ENCODE assay signal across 9 cellular contexts in genomic region chr1:145993618-145994390, GRCh38. TPM values are rescaled to one million over a fixed set of nuclear protein-coding genes. Genes with fewer than 3 reads are reported as not detected.
DNase-seq lines count a peak whose midpoint lies in the region; ATAC-seq and TF ChIP-seq lines count a peak whose summit lies in the region.
"Had no signal": no experiment of that assay in that cellular context is flagged by ENCODE, and none has a peak within 500 bp of the region (broad histone marks: within the 10 kb centered on the region; RNA-seq: fewer than 3 reads in every experiment).

No MANE protein-coding gene starts in this region.

- H3K4me3 Mint-ChIP-seq in natural killer cell treated with Interleukin-12 subunit alpha and Interleukin-12 subunit beta and Interleukin-15 and Interleukin-18, amount 100 ng/mL, for 72 hours: peak overlapping the region; percentile 99

- peaks cover 18% of the 10 kb centered on the region; the same call in 1 of the 2 replicates for H4K20me1 ChIP-seq in MM.1S (ENCODE audit: insufficient read depth, low read length)

- H3K4me3 ChIP-seq in BJ (ENCODE audit: low read depth, low read length) (peak overlapping the region; percentile 56), MM.1S (ENCODE audit: low read length) (peak overlapping the region; percentile 85), colonic mucosa (peak overlapping the region; percentile 79)

- H3K4me1 Mint-ChIP-seq in natural killer cell treated with Interleukin-12 subunit alpha and Interleukin-12 subunit beta and Interleukin-15 and Interleukin-18, amount 100 ng/mL, for 72 hours (ENCODE audit: low read depth in 2 of 2): peaks cover 50 to 64% of the 10 kb centered on the region in 2 donors

- CTCF ChIA-PET in BJ (lab: Yijun Ruan, JAX): interaction anchor here (1.3 to 12.4 kb wide), 2 partner anchors 9 to 16 kb away, joined by 6 to 117 read pairs; no protein-coding TSS in a partner anchor

- H3K27ac ChIP-seq in MM.1S (ENCODE audit: low read length) (no peak overlapping the region; the same call in 1 of the 2 replicates), colonic mucosa (peak overlapping the region; percentile 94)

- H3K4me1 ChIP-seq in MM.1S (ENCODE audit: low read length) (peaks cover 36% of the 10 kb centered on the region), colonic mucosa (peaks cover 8% of the 10 kb centered on the region)

- H3K36me3 Mint-ChIP-seq in natural killer cell treated with Interleukin-12 subunit alpha and Interleukin-12 subunit beta and Interleukin-15 and Interleukin-18, amount 100 ng/mL, for 72 hours: peaks cover 39% of the 10 kb centered on the region

- POLR2A ChIA-PET in BJ (lab: Charles Lee): no interaction called here

- H3K4me2 ChIP-seq in MM.1S (ENCODE audit: low read depth, low read length): peak overlapping the region; percentile 89

- no peak for DNase-seq in BJ (ENCODE audit: low read depth)
- DNase-seq in MM.1S: peak; percentile 6
- no peak for DNase-seq in colonic mucosa
- DNase-seq in natural killer cell treated with Interleukin-12 subunit alpha and Interleukin-12 subunit beta and Interleukin-15 and Interleukin-18, amount 100 ng/mL, for 72 hours (ENCODE audit: low spot score): no peak
- no peak for DNase-seq in AG20443 (ENCODE audit: low spot score)

- H3K27ac Mint-ChIP-seq in natural killer cell treated with Interleukin-12 subunit alpha and Interleukin-12 subunit beta and Interleukin-15 and Interleukin-18, amount 100 ng/mL, for 72 hours: peak overlapping the region; percentile 96 to 98

- H3K79me2 ChIP-seq in MM.1S (ENCODE audit: low read length): peaks cover 49% of the 10 kb centered on the region

- no peak overlapping the region for H2AFZ ChIP-seq in MM.1S (ENCODE audit: low read length)

- TF ChIP-seq CTCF in BJ (IDR thresholded peaks at IDR 0.05; ENCODE audit: insufficient read depth, low read depth, low read length) (no peak), MM.1S (IDR thresholded peaks at IDR 0.05; ENCODE audit: low read length) (no peak), colonic mucosa (IDR thresholded peaks at IDR 0.05) (no peak)

- peaks cover 85% of the 10 kb centered on the region for H3F3A ChIP-seq in MM.1S (ENCODE audit: insufficient read depth, low read length)

- no peak for ATAC-seq in natural killer cell treated with Interleukin-12 subunit alpha and Interleukin-12 subunit beta and Interleukin-15 and Interleukin-18, amount 100 ng/mL, for 72 hours
- ATAC-seq in GM21447 (IDR thresholded peaks at IDR 0.05; ENCODE audit: unreplicated experiment) (no peak), HG03469 (IDR thresholded peaks at IDR 0.05; ENCODE audit: unreplicated experiment) (no peak), HG02623 (IDR thresholded peaks at IDR 0.05; ENCODE audit: unreplicated experiment) (no peak)
- ATAC-seq: esophagus mucosa had no signal

- no peaks in the 10 kb centered on the region for H3K9me2 ChIP-seq in MM.1S (replicated peaks; ENCODE audit: insufficient read depth, low read length)

- no peaks in the 10 kb centered on the region for H3K27me3 ChIP-seq in BJ (ENCODE audit: control insufficient read depth, insufficient read depth, low read length)
- H3K27me3 ChIP-seq in MM.1S (replicated peaks; ENCODE audit: insufficient read depth, low read length): no peaks in the 10 kb centered on the region
- H3K27me3 ChIP-seq in colonic mucosa: no peaks in the 10 kb centered on the region

- H3K9me3 ChIP-seq in MM.1S (replicated peaks; ENCODE audit: insufficient read depth, low read length): no peaks in the 10 kb centered on the region
- H3K9me3 ChIP-seq in colonic mucosa: no peaks in the 10 kb centered on the region

- intact Hi-C loops in colonic mucosa (cut with DNase I): no loop called here

- H3K9ac ChIP-seq in MM.1S (ENCODE audit: low read length) (peak overlapping the region; percentile 79; the same call in 1 of the 2 replicates), colonic mucosa (ENCODE audit: low read depth in 2 of 2, low read length in 2 of 2) (peak overlapping the region; percentile 84 to 100)

- H3K36me3 ChIP-seq in BJ (ENCODE audit: control insufficient read depth, insufficient read depth, low read length) (peaks cover 21% of the 10 kb centered on the region), MM.1S (replicated peaks; ENCODE audit: insufficient read depth, low read length) (peaks cover 26% of the 10 kb centered on the region), colonic mucosa (peaks cover 9% of the 10 kb centered on the region)

- H3K27me3 Mint-ChIP-seq in natural killer cell treated with Interleukin-12 subunit alpha and Interleukin-12 subunit beta and Interleukin-15 and Interleukin-18, amount 100 ng/mL, for 72 hours: no peaks in the 10 kb centered on the region

- H3K9me3 Mint-ChIP-seq in natural killer cell treated with Interleukin-12 subunit alpha and Interleukin-12 subunit beta and Interleukin-15 and Interleukin-18, amount 100 ng/mL, for 72 hours: no peaks in the 10 kb centered on the region

RNA-seq across cellular contexts. Expression of gene TXNIP, which starts 2.6 kb away (rescaled TPM):
- polyA plus RNA-seq in BJ (2011; rRNA removed): 212 and 258 TPM in 2 replicates
- 165 and 309 TPM in 2 replicates for polyA minus RNA-seq in BJ (2011; rRNA and poly(A)+ RNA removed)
- total RNA-seq in colonic mucosa: 100 to 1,000 TPM; 302 to 496 TPM
- 100 to 1,000 TPM in 1 of 2 donors, 10 to 100 TPM in 1; 87.8 to 347 TPM for total RNA-seq in natural killer cell treated with Interleukin-12 subunit alpha and Interleukin-12 subunit beta and Interleukin-15 and Interleukin-18, amount 100 ng/mL, for 72 hours

RNA-seq across cellular contexts. Expression of gene HJV, which starts 27.7 kb away (rescaled TPM):
- not detected in 2 replicates for polyA plus RNA-seq in BJ (2011; rRNA removed)
- not detected in 2 replicates for polyA minus RNA-seq in BJ (2011; rRNA and poly(A)+ RNA removed)
- total RNA-seq in colonic mucosa: not detected
- total RNA-seq in natural killer cell treated with Interleukin-12 subunit alpha and Interleukin-12 subunit beta and Interleukin-15 and Interleukin-18, amount 100 ng/mL, for 72 hours: not detected
- total RNA-seq: esophagus mucosa had no signal

RNA-seq across cellular contexts. Expression of gene POLR3GL, which starts 29.3 kb away (rescaled TPM):
- 13.2 and 19.2 TPM in 2 replicates for polyA plus RNA-seq in BJ (2011; rRNA removed)
- 6.6 and 8.6 TPM in 2 replicates for polyA minus RNA-seq in BJ (2011; rRNA and poly(A)+ RNA removed)
- 10 to 100 TPM; 12.6 to 16.1 TPM for total RNA-seq in colonic mucosa
- 10 to 100 TPM; 17.8 to 26.4 TPM for total RNA-seq in natural killer cell treated with Interleukin-12 subunit alpha and Interleukin-12 subunit beta and Interleukin-15 and Interleukin-18, amount 100 ng/mL, for 72 hours

RNA-seq across cellular contexts. Expression of gene ANKRD34A, which starts 29.4 kb away (rescaled TPM):
- 1.3 and 1.4 TPM in 2 replicates for polyA plus RNA-seq in BJ (2011; rRNA removed)
- polyA minus RNA-seq in BJ (2011; rRNA and poly(A)+ RNA removed): 1.5 TPM in 2 replicates
- total RNA-seq in colonic mucosa: under 1 TPM; 0.21 to 0.44 TPM
- total RNA-seq in natural killer cell treated with Interleukin-12 subunit alpha and Interleukin-12 subunit beta and Interleukin-15 and Interleukin-18, amount 100 ng/mL, for 72 hours: 1 to 10 TPM; 1.6 to 9.1 TPM

RNA-seq across cellular contexts. Expression of gene LIX1L, which starts 36.0 kb away (rescaled TPM):
- 35.1 and 42.1 TPM in 2 replicates for polyA plus RNA-seq in BJ (2011; rRNA removed)
- 22.7 and 23.4 TPM in 2 replicates for polyA minus RNA-seq in BJ (2011; rRNA and poly(A)+ RNA removed)
- total RNA-seq in colonic mucosa: 1 to 10 TPM; 4.7 to 8.6 TPM
- total RNA-seq in natural killer cell treated with Interleukin-12 subunit alpha and Interleukin-12 subunit beta and Interleukin-15 and Interleukin-18, amount 100 ng/mL, for 72 hours: 10 to 100 TPM; 28.8 to 31.3 TPM
